ENCODE assay signal across 19 cellular contexts in genomic region chr1:246893205-246893939, GRCh38. TPM values are rescaled to one million over a fixed set of nuclear protein-coding genes. Genes with fewer than 3 reads are reported as not detected.
DNase-seq lines count a peak whose midpoint lies in the region; ATAC-seq and TF ChIP-seq lines count a peak whose summit lies in the region.
"Had no signal": no experiment of that assay in that cellular context is flagged by ENCODE, and none has a peak within 500 bp of the region (broad histone marks: within the 10 kb centered on the region; RNA-seq: fewer than 3 reads in every experiment).

No MANE protein-coding gene starts in this region.

- H3K9me3 ChIP-seq in CD8-positive, alpha-beta T cell (ENCODE audit: low read length) = no peaks in the 10 kb centered on the region
- no peaks in the 10 kb centered on the region for H3K9me3 ChIP-seq in tibial artery
- H3K9me3 ChIP-seq: esophagus squamous epithelium, lower lobe of right lung, Peyer's patch, sigmoid colon, stomach had no signal

- POLR2A ChIA-PET in CD8-positive, alpha-beta T cell (lab: Charles Lee) = no interaction called here

- no peak overlapping the region for H3K4me3 Mint-ChIP-seq in CD8-positive, alpha-beta T cell

- intact Hi-C loops in CD8-positive, alpha-beta T cell (cut with DNase I, micrococcal nuclease) = no loop called here
- intact Hi-C loops in tibial artery (cut with DNase I; ENCODE audit: low total_unique reads) = no loop called here

- ATAC-seq in CD8-positive, alpha-beta T cell = no peak
- ATAC-seq in GM18498 (IDR thresholded peaks at IDR 0.05; ENCODE audit: unreplicated experiment) (peak; percentile 51), HG02610 (IDR thresholded peaks at IDR 0.05; ENCODE audit: unreplicated experiment) (peak; percentile 86)
- ATAC-seq: lower lobe of right lung had no signal

- no peak overlapping the region for H3K4me3 ChIP-seq in CD8-positive, alpha-beta T cell (ENCODE audit: low read depth, low read length)
- no peak overlapping the region for H3K4me3 ChIP-seq in tibial artery
- H3K4me3 ChIP-seq: BLaER1 treated with 17β-estradiol and CSF1 and Interleukin-3, amounts not matched to agents 10 nM and 100 nM; coronary artery; esophagus squamous epithelium; lower lobe of right lung; Peyer's patch; sigmoid colon; stomach had no signal

- H3K4me1 ChIP-seq in CD8-positive, alpha-beta T cell (ENCODE audit: insufficient read depth, low read length) = no peaks in the 10 kb centered on the region
- H3K4me1 ChIP-seq in tibial artery = no peaks in the 10 kb centered on the region
- H3K4me1 ChIP-seq: BLaER1 treated with 17β-estradiol and CSF1 and Interleukin-3, amounts not matched to agents 10 nM and 100 nM; esophagus squamous epithelium; lower lobe of right lung; Peyer's patch; sigmoid colon; stomach had no signal

- no peaks in the 10 kb centered on the region for H3K27me3 ChIP-seq in CD8-positive, alpha-beta T cell (ENCODE audit: insufficient read depth, low read length)
- H3K27me3 ChIP-seq in tibial artery = no peaks in the 10 kb centered on the region
- H3K27me3 ChIP-seq: BLaER1 treated with 17β-estradiol and CSF1 and Interleukin-3, amounts not matched to agents 10 nM and 100 nM; esophagus squamous epithelium; Peyer's patch; sigmoid colon; stomach had no signal

- H3K27ac ChIP-seq in CD8-positive, alpha-beta T cell (ENCODE audit: low read depth, low read length) = no peak overlapping the region
- H3K27ac ChIP-seq in tibial artery = no peak overlapping the region
- H3K27ac ChIP-seq: BLaER1 treated with 17β-estradiol and CSF1 and Interleukin-3, amounts not matched to agents 10 nM and 100 nM; coronary artery; esophagus squamous epithelium; lower lobe of right lung; Peyer's patch; sigmoid colon; stomach had no signal

- peak overlapping the region; percentile 57 for H3K27ac Mint-ChIP-seq in CD8-positive, alpha-beta T cell

- no peak for DNase-seq in CD8-positive, alpha-beta T cell
- DNase-seq in LHCN-M2 (ENCODE audit: low read depth) = peak; percentile 9
- no peak for DNase-seq in tibial artery
- no peak for DNase-seq in stimulated activated CD4-positive, alpha-beta T cell treated with anti-CD3 and anti-CD28 coated beads, Interleukin-4, amount 100 ng/mL, for 24 hours
- DNase-seq in midbrain (lab: John Stamatoyannopoulos, UW) = no peak
- DNase-seq in DMS53 (lab: John Stamatoyannopoulos, UW) = no peak
- DNase-seq: esophagus squamous epithelium, GOT3, hypothalamus, lower lobe of right lung, NCI-H1417 treated with DMSO at 0.1 percent for 48 hours, NCI-H510A, Peyer's patch, sigmoid colon, stomach had no signal

- H3K27me3 Mint-ChIP-seq in CD8-positive, alpha-beta T cell (ENCODE audit: low read depth) = no peaks in the 10 kb centered on the region

- H3K36me3 Mint-ChIP-seq in CD8-positive, alpha-beta T cell = peaks cover 83% of the 10 kb centered on the region

- peaks cover 3% of the 10 kb centered on the region for H3K4me1 Mint-ChIP-seq in CD8-positive, alpha-beta T cell (ENCODE audit: low read depth)

- peaks cover 49% of the 10 kb centered on the region for H3K36me3 ChIP-seq in CD8-positive, alpha-beta T cell (ENCODE audit: insufficient read depth, low read length)
- peaks cover 70 to 98% (median 90%) of the 10 kb centered on the region in 3 donors for H3K36me3 ChIP-seq in tibial artery

- CTCF ChIA-PET in CD8-positive, alpha-beta T cell (lab: Charles Lee) = no interaction called here

- no peaks in the 10 kb centered on the region for H3K9me3 Mint-ChIP-seq in CD8-positive, alpha-beta T cell

- TF ChIP-seq CTCF in CD8-positive, alpha-beta T cell (IDR thresholded peaks at IDR 0.05) = no peak
- no peak for TF ChIP-seq CTCF in tibial artery (IDR thresholded peaks at IDR 0.05)

RNA-seq across cellular contexts. Expression of gene AHCTF1, which starts 38.4 kb away (rescaled TPM):
- total RNA-seq in CD8-positive, alpha-beta T cell = 10 to 100 TPM; 68.4 to 69.3 TPM
- total RNA-seq in LHCN-M2 (2014; rRNA removed) = 41.2 and 42.8 TPM in 2 replicates
- polyA plus RNA-seq in LHCN-M2 (2012) = 6.1 TPM
